In the genomic region with DNA sequence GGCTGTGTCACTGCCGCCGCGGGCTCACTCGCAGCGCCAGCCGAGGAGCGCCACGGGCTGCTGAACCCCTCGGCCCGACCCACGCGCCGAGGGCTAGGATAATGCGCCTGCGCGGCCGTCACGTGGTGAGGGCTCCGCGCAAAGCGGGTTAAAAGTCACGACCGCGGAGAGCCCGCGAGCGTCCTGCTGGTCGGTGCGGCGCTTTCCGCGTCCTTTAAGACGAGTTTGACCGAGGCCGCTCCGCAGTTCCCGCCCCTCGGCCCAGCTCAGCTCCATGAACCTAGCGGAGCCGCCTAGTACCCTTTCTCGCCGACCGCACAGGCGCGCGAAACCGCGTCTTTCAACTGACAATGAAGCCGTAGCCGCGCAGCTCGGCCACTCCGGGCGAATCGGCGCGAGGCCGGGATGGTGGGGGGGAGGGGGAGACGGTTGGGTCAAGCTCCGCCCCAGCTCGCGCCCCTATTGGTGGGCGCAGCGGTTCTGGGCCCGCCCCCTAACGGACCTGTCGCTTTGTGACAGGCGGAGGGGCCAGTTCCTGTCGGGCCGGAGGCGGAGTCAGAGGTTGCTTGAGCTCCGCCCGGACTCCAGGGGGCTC, we compare ENCODE assay signal across 8 cellular contexts. TPM values are rescaled to one million over a fixed set of nuclear protein-coding genes. Genes with fewer than 3 reads are reported as not detected.
A peak's percentile ranks its signal among the peaks of the same experiment; 100 is the strongest.
DNase-seq lines count a peak whose midpoint lies in the region; TF ChIP-seq lines count a peak whose summit lies in the region.

No MANE protein-coding gene starts in this region.

- H3K36me3 Mint-ChIP-seq in nephron progenitor cell (ENCODE audit: low read depth): no peaks in the 10 kb centered on the region
- peaks cover 8% of the 10 kb centered on the region for H3K36me3 Mint-ChIP-seq in stimulated activated naive CD8-positive, alpha-beta T cell treated with anti-CD3 and anti-CD28 coated beads, Interleukin-15, Interleukin-2, amounts not matched to agents 100 ng/mL and 50 ng/mL, for 24 hours (ENCODE audit: low read depth)

- peaks cover 27% of the 10 kb centered on the region for H4K20me1 ChIP-seq in MM.1S (ENCODE audit: insufficient read depth, low read length)

- H3K4me3 Mint-ChIP-seq in nephron progenitor cell: no peak overlapping the region
- H3K4me3 Mint-ChIP-seq in stimulated activated naive CD8-positive, alpha-beta T cell treated with anti-CD3 and anti-CD28 coated beads, Interleukin-15, Interleukin-2, amounts not matched to agents 100 ng/mL and 50 ng/mL, for 24 hours: peak overlapping the region; percentile 95

- H3K9me3 Mint-ChIP-seq in nephron progenitor cell: peaks cover 3% of the 10 kb centered on the region
- no peaks in the 10 kb centered on the region for H3K9me3 Mint-ChIP-seq in stimulated activated naive CD8-positive, alpha-beta T cell treated with anti-CD3 and anti-CD28 coated beads, Interleukin-15, Interleukin-2, amounts not matched to agents 100 ng/mL and 50 ng/mL, for 24 hours

- H3K27me3 Mint-ChIP-seq in nephron progenitor cell (ENCODE audit: low read depth, poor library complexity): no peaks in the 10 kb centered on the region
- no peaks in the 10 kb centered on the region for H3K27me3 Mint-ChIP-seq in stimulated activated naive CD8-positive, alpha-beta T cell treated with anti-CD3 and anti-CD28 coated beads, Interleukin-15, Interleukin-2, amounts not matched to agents 100 ng/mL and 50 ng/mL, for 24 hours

- peak overlapping the region; percentile 79 for H2AFZ ChIP-seq in MM.1S (ENCODE audit: low read length)

- peak overlapping the region; percentile 100 for H3K27ac Mint-ChIP-seq in nephron progenitor cell
- H3K27ac Mint-ChIP-seq in stimulated activated naive CD8-positive, alpha-beta T cell treated with anti-CD3 and anti-CD28 coated beads, Interleukin-15, Interleukin-2, amounts not matched to agents 100 ng/mL and 50 ng/mL, for 24 hours: peak overlapping the region; percentile 97

- no peaks in the 10 kb centered on the region for H3K9me2 ChIP-seq in MM.1S (replicated peaks; ENCODE audit: insufficient read depth, low read length)

- no peaks in the 10 kb centered on the region for H3K9me3 ChIP-seq in MM.1S (replicated peaks; ENCODE audit: insufficient read depth, low read length)

- peak; percentile 99 for DNase-seq in G401 (ENCODE audit: low spot score)
- DNase-seq in HCEC 1CT: peak; percentile 99
- DNase-seq in MM.1S: peak; percentile 99
- peak; percentile 91 for DNase-seq in SHP77 treated with DMSO at 0.1 percent for 48 hours (lab: John Stamatoyannopoulos, UW)
- peak; percentile 99 for DNase-seq in activated gamma-delta T cell treated with Interleukin-2 at 50 U/mL for 16 hours
- DNase-seq in fibroblast of the conjunctiva (ENCODE audit: low read depth): peak; percentile 99
- DNase-seq in nephron progenitor cell: peak; percentile 99

- peak overlapping the region; percentile 93 for H3K9ac ChIP-seq in MM.1S (ENCODE audit: low read length)

- TF ChIP-seq CTCF in MM.1S (IDR thresholded peaks at IDR 0.05; ENCODE audit: low read length): 0 out of 2 replicates have a peak, but pooled peaks have one; percentile 2
- no peak for TF ChIP-seq CTCF in nephron progenitor cell (IDR thresholded peaks at IDR 0.05)

- peaks cover 24% of the 10 kb centered on the region for H3K4me1 Mint-ChIP-seq in nephron progenitor cell
- peaks cover 29% of the 10 kb centered on the region for H3K4me1 Mint-ChIP-seq in stimulated activated naive CD8-positive, alpha-beta T cell treated with anti-CD3 and anti-CD28 coated beads, Interleukin-15, Interleukin-2, amounts not matched to agents 100 ng/mL and 50 ng/mL, for 24 hours (ENCODE audit: low read depth)

- H3K27ac ChIP-seq in MM.1S (ENCODE audit: low read length): peak overlapping the region; percentile 98

- H3K4me3 ChIP-seq in MM.1S (ENCODE audit: low read length): peak overlapping the region; percentile 85

- peaks cover 16% of the 10 kb centered on the region for H3F3A ChIP-seq in MM.1S (ENCODE audit: insufficient read depth, low read length)

- in situ Hi-C loops in G401 (cut with HindIII; ENCODE audit: low sequenced_read_pairs): no loop called here

- no peaks in the 10 kb centered on the region; the same call in 1 of the 2 replicates for H3K4me1 ChIP-seq in MM.1S (ENCODE audit: low read length)

- peaks cover 41% of the 10 kb centered on the region for H3K79me2 ChIP-seq in MM.1S (ENCODE audit: low read length)

- H3K36me3 ChIP-seq in MM.1S (replicated peaks; ENCODE audit: insufficient read depth, low read length): no peaks in the 10 kb centered on the region; the same call in 1 of the 2 replicates

- H3K27me3 ChIP-seq in MM.1S (replicated peaks; ENCODE audit: insufficient read depth, low read length): no peaks in the 10 kb centered on the region

- H3K4me2 ChIP-seq in MM.1S (ENCODE audit: low read depth, low read length): peak overlapping the region; percentile 66

RNA-seq across cellular contexts. Expression of a gene that starts 0.6 kb away (rescaled TPM):
- total RNA-seq in G401 (2014; rRNA removed; shearing (Covaris generic)): 117 and 118 TPM in 2 replicates

Comparison
In these comparisons a context has a peak if more than half of its experiments do, and no peak if none do; other contexts are left out.
1. Peak in every context shown above with its lines: DNase-seq, H3K4me3 ChIP-seq and H3K27ac ChIP-seq.